In the genomic region with DNA sequence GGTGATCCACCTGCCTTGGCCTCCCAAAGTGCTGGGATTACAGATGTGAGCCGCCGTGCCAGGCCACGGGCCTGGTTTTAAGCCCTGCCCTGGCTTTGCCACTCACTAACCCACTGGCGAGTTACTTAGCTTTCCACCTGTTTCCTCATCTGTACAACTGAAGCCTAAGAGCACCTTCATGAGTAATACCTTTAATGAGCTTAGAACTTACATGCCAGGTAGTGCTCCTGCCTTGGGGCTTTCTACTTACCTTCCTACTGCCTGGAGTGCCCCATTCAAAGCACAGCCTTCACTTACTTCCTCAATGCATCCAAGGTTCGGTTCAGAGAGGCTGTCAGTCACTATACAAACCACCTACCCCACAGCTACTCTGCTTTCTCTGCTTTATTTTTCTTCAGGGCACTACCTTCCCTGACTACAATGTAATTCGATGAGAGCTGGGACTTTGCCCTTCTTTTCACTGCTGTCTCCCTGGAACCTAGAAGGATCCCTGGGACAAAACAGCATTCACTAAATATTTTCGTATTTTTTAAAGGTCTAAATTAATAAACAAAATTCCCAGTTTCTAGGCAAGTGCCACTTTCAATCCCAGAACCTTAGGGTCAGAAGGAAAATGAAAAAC, we compare ENCODE assay signal across 15 cellular contexts.
"Had no signal": no experiment of that assay in that cellular context is flagged by ENCODE, and none has a peak within 500 bp of the region (broad histone marks: within the 10 kb centered on the region; RNA-seq: fewer than 3 reads in every experiment).

No MANE protein-coding gene starts in this region.

- H3K9me3 Mint-ChIP-seq: activated CD8-positive, alpha-beta T cell treated with anti-CD3 and anti-CD28 coated beads for 36 hours; activated naive CD8-positive, alpha-beta T cell treated with anti-CD3 and anti-CD28 coated beads, Interleukin-2, amount 50 U/mL, for 24 hours; mesothelial cell of epicardium; neural crest cell; stimulated activated naive CD8-positive, alpha-beta T cell treated with anti-CD3 and anti-CD28 coated beads, Interleukin-15, amount 100 ng/mL, for 72 hours had no signal

- ATAC-seq: activated CD8-positive, alpha-beta T cell treated with anti-CD3 and anti-CD28 coated beads for 36 hours; activated naive CD8-positive, alpha-beta T cell treated with anti-CD3 and anti-CD28 coated beads, Interleukin-2, amount 50 U/mL, for 24 hours; foreskin keratinocyte; heart left ventricle; stimulated activated naive CD8-positive, alpha-beta T cell treated with anti-CD3 and anti-CD28 coated beads, Interleukin-15, amount 100 ng/mL, for 72 hours had no signal

- H3K27ac Mint-ChIP-seq: activated CD8-positive, alpha-beta T cell treated with anti-CD3 and anti-CD28 coated beads for 36 hours; activated naive CD8-positive, alpha-beta T cell treated with anti-CD3 and anti-CD28 coated beads, Interleukin-2, amount 50 U/mL, for 24 hours; mesothelial cell of epicardium had no signal

- H3K27me3 Mint-ChIP-seq: activated CD8-positive, alpha-beta T cell treated with anti-CD3 and anti-CD28 coated beads for 36 hours; activated naive CD8-positive, alpha-beta T cell treated with anti-CD3 and anti-CD28 coated beads, Interleukin-2, amount 50 U/mL, for 24 hours; stimulated activated naive CD8-positive, alpha-beta T cell treated with anti-CD3 and anti-CD28 coated beads, Interleukin-15, amount 100 ng/mL, for 72 hours had no signal

- H3K27ac ChIP-seq: ascending aorta, foreskin keratinocyte, heart left ventricle, ovary, thoracic aorta, vagina, VCaP had no signal

- H3K27me3 ChIP-seq: ascending aorta, foreskin keratinocyte, heart left ventricle, ovary, vagina had no signal

- H3K4me3 Mint-ChIP-seq: activated CD8-positive, alpha-beta T cell treated with anti-CD3 and anti-CD28 coated beads for 36 hours; activated naive CD8-positive, alpha-beta T cell treated with anti-CD3 and anti-CD28 coated beads, Interleukin-2, amount 50 U/mL, for 24 hours; mesothelial cell of epicardium; neural crest cell; stimulated activated naive CD8-positive, alpha-beta T cell treated with anti-CD3 and anti-CD28 coated beads, Interleukin-15, amount 100 ng/mL, for 72 hours had no signal

- DNase-seq: activated CD8-positive, alpha-beta T cell treated with anti-CD3 and anti-CD28 coated beads for 36 hours; activated gamma-delta T cell; activated naive CD8-positive, alpha-beta T cell treated with anti-CD3 and anti-CD28 coated beads, Interleukin-2, amount 50 U/mL, for 24 hours; foreskin keratinocyte; heart left ventricle; islet precursor cell; ovary; stimulated activated CD4-positive, alpha-beta T cell treated with anti-CD3 and anti-CD28 coated beads, Interleukin-4, amount 100 ng/mL, for 24 hours; stimulated activated naive CD8-positive, alpha-beta T cell treated with anti-CD3 and anti-CD28 coated beads, Interleukin-15, amount 100 ng/mL, for 72 hours had no signal

- H3K4me3 ChIP-seq: ascending aorta, heart left ventricle, ovary, thoracic aorta, vagina had no signal

- H3K4me1 Mint-ChIP-seq: mesothelial cell of epicardium, neural crest cell had no signal

- H3K9me3 ChIP-seq: ascending aorta, heart left ventricle, ovary, thoracic aorta, vagina had no signal

- H3K36me3 ChIP-seq: ovary had no signal

- H3K4me1 ChIP-seq: ascending aorta, foreskin keratinocyte, heart left ventricle, vagina had no signal
